ENCODE assay signal across 11 cellular contexts in genomic region chr13:35917252-35917941, GRCh38.
DNase-seq lines count a peak whose midpoint lies in the region; ATAC-seq, FAIRE-seq and TF ChIP-seq lines count a peak whose summit lies in the region.
"Had no signal": no experiment of that assay in that cellular context is flagged by ENCODE, and none has a peak within 500 bp of the region (broad histone marks: within the 10 kb centered on the region; RNA-seq: fewer than 3 reads in every experiment).

No MANE protein-coding gene starts in this region.

- FAIRE-seq in astrocyte (lab: Jason Lieb, UNC) = no peak

- H3K9ac ChIP-seq in astrocyte (ENCODE audit: low read length) (peak overlapping the region; percentile 65), neural progenitor cell (no peak overlapping the region)

- H3K79me2 ChIP-seq in astrocyte (ENCODE audit: insufficient read depth, low read length) (no peaks in the 10 kb centered on the region), neural progenitor cell (ENCODE audit: low read depth) (no peaks in the 10 kb centered on the region)

- H3K4me1 ChIP-seq in astrocyte (ENCODE audit: insufficient read depth, low read length) (peaks cover 19% of the 10 kb centered on the region), neural progenitor cell (peaks cover 28% of the 10 kb centered on the region)
- H3K4me1 ChIP-seq: upper lobe of left lung had no signal

- ATAC-seq in GM18498 (IDR thresholded peaks at IDR 0.05; ENCODE audit: unreplicated experiment) = peak; percentile 63
- peak; percentile 53 for ATAC-seq in HG02885 (IDR thresholded peaks at IDR 0.05; ENCODE audit: poor library complexity, unreplicated experiment)
- no peak for ATAC-seq in HG03045 (IDR thresholded peaks at IDR 0.05; ENCODE audit: unreplicated experiment)
- no peak for ATAC-seq in GM19455 (IDR thresholded peaks at IDR 0.05; ENCODE audit: unreplicated experiment)

- DNase-seq in astrocyte (ENCODE audit: low read depth) (peak; percentile 50), neural progenitor cell (ENCODE audit: low spot score) (no peak), NCI-H510A (lab: John Stamatoyannopoulos, UW) (no peak)
- no peak for DNase-seq in activated CD4-positive, alpha-beta T cell treated with anti-CD3 and anti-CD28 coated beads, Interleukin-2, amount 50 U/mL, for 4 hours
- DNase-seq: MV-4-11; stimulated activated CD4-positive, alpha-beta T cell treated with anti-CD3 and anti-CD28 coated beads, Interleukin-4, amount 100 ng/mL, for 4 hours; upper lobe of left lung had no signal

- no peaks in the 10 kb centered on the region for H3K27me3 ChIP-seq in astrocyte (ENCODE audit: insufficient read depth, low read length)
- no peaks in the 10 kb centered on the region for H3K27me3 ChIP-seq in neural progenitor cell
- H3K27me3 ChIP-seq: upper lobe of left lung had no signal

- no peaks in the 10 kb centered on the region for H3K36me3 Mint-ChIP-seq in astrocyte (ENCODE audit: low read depth, unreplicated experiment)
- H3K36me3 Mint-ChIP-seq in neural progenitor cell = peaks cover 2% of the 10 kb centered on the region

- peak overlapping the region; percentile 75 for H2AFZ ChIP-seq in astrocyte (ENCODE audit: low read depth, low read length)
- peak overlapping the region; percentile 34 for H2AFZ ChIP-seq in neural progenitor cell (replicated peaks)

- H3K4me3 Mint-ChIP-seq in astrocyte (ENCODE audit: unreplicated experiment) = no peak overlapping the region
- H3K4me3 Mint-ChIP-seq in neural progenitor cell = no peak overlapping the region

- H3K9me3 Mint-ChIP-seq in astrocyte (ENCODE audit: unreplicated experiment) (no peaks in the 10 kb centered on the region), neural progenitor cell (peaks cover 7% of the 10 kb centered on the region)

- peaks cover 5% of the 10 kb centered on the region for H3F3A ChIP-seq in neural progenitor cell (ENCODE audit: low read depth)

- peaks cover 35% of the 10 kb centered on the region for H3K4me1 Mint-ChIP-seq in astrocyte (ENCODE audit: low read depth, unreplicated experiment)
- peaks cover 34% of the 10 kb centered on the region for H3K4me1 Mint-ChIP-seq in neural progenitor cell

- H3K9me3 ChIP-seq in astrocyte (ENCODE audit: insufficient read depth, low read depth, low read length) (no peaks in the 10 kb centered on the region), neural progenitor cell (ENCODE audit: low read depth) (no peaks in the 10 kb centered on the region)
- H3K9me3 ChIP-seq: upper lobe of left lung had no signal

- no peaks in the 10 kb centered on the region for H4K20me1 ChIP-seq in astrocyte (ENCODE audit: insufficient read depth, low read length)
- H4K20me1 ChIP-seq in neural progenitor cell (ENCODE audit: low read depth) = no peaks in the 10 kb centered on the region

- no peaks in the 10 kb centered on the region for H3K36me3 ChIP-seq in astrocyte (ENCODE audit: insufficient read depth, low read length)
- no peaks in the 10 kb centered on the region for H3K36me3 ChIP-seq in neural progenitor cell
- H3K36me3 ChIP-seq: upper lobe of left lung had no signal

- H3K4me2 ChIP-seq in astrocyte (ENCODE audit: low read length) = peak overlapping the region; percentile 81
- peak overlapping the region; percentile 22 for H3K4me2 ChIP-seq in neural progenitor cell

- H3K27ac ChIP-seq in astrocyte (ENCODE audit: low read depth, low read length) (peak overlapping the region; percentile 67), neural progenitor cell (no peak overlapping the region)
- H3K27ac ChIP-seq: upper lobe of left lung had no signal

- TF ChIP-seq CTCF in astrocyte (IDR thresholded peaks at IDR 0.05; ENCODE audit: insufficient read depth, low read depth, low read length) (no peak), neural progenitor cell (IDR thresholded peaks at IDR 0.05) (no peak)

- H3K4me3 ChIP-seq in astrocyte (ENCODE audit: insufficient read depth, low read depth, low read length) (peak overlapping the region; percentile 42), neural progenitor cell (no peak overlapping the region)
- H3K4me3 ChIP-seq: upper lobe of left lung had no signal

- H3K27me3 Mint-ChIP-seq in astrocyte (ENCODE audit: low read depth, unreplicated experiment) (no peaks in the 10 kb centered on the region), neural progenitor cell (ENCODE audit: insufficient read depth, low read depth) (peaks cover 11% of the 10 kb centered on the region)

- H3K27ac Mint-ChIP-seq in astrocyte (ENCODE audit: unreplicated experiment) = peak overlapping the region; percentile 81
- H3K27ac Mint-ChIP-seq in neural progenitor cell = peak overlapping the region; percentile 36

Comparison
In these comparisons a context has a peak if more than half of its experiments do, and no peak if none do; other contexts are left out.
1. ATAC-seq: peak in GM18498 (single experiment) and HG02885 (single experiment); none in HG03045 (single experiment) and GM19455 (single experiment).